1 cellular context compared by ENCODE assay signal in the genomic region with DNA sequence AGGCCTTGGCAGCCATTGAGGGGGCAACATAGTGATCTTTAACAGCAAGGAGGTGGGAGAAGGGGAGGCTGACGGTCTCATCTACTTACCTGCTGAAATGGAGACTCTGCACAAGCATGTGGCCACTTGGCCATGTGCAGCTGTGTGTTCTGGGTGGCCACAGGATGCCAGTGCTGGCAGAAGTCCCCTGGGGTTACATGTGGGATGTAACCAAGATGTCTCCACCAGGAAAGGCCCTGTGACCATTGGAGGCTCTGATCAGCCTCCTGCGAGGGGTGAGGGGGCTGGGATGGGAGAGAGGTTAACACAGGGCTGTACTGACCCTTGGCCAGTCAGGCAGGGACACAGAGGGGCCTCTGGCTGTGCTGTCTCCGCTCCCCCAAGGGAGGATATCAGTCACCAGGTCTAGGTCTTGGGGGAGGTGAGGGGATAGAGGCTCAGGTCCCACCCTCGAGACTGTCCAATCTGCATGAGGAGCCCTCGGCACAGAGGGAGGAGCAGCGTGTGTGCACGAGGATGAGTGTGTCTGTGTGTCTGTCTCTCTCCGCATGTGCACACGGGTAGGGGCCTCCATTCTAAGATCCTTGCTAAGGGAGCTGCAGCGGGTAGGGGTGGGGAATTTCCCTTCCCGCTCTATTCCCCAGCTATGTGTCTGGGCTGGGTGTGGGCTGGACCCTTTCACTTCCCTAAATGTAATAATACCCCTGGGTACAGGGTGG.
TF ChIP-seq lines count a peak whose summit lies in the region.

No MANE protein-coding gene starts in this region.

TF ChIP-seq in SK-N-SH, 30 proteins besides CTCF, POLR2A, EP300 and RAD21 (continued from another document):
- TF ChIP-seq TAF1 (IDR thresholded peaks at IDR 0.05; ENCODE audit: borderline replicate concordance, low read depth, low read length) (no peak), JUND (IDR thresholded peaks at IDR 0.05) (no peak), MEF2A (IDR thresholded peaks at IDR 0.05; ENCODE audit: borderline replicate concordance, low read depth) (no peak), EZH2phosphoT487 (IDR thresholded peaks at IDR 0.05; ENCODE audit: borderline replicate concordance, low read depth) (no peak), FOSL2 (IDR thresholded peaks at IDR 0.05; ENCODE audit: borderline replicate concordance, low read depth) (no peak), FOXM1 (IDR thresholded peaks at IDR 0.05; ENCODE audit: low read depth) (no peak), FOXJ3 (CRISPR knock-in tag; IDR thresholded peaks at IDR 0.05) (no peak), RFX5 (IDR thresholded peaks at IDR 0.05; ENCODE audit: low read length) (no peak), NRF1 (IDR thresholded peaks at IDR 0.05; ENCODE audit: low read depth, low read length) (no peak), SIN3A (IDR thresholded peaks at IDR 0.05; ENCODE audit: borderline replicate concordance, low read depth, low read length) (no peak), GABPA (IDR thresholded peaks at IDR 0.05; ENCODE audit: low read depth) (no peak), RXRA (IDR thresholded peaks at IDR 0.05; ENCODE audit: borderline replicate concordance, low read depth) (no peak), YY1 (IDR thresholded peaks at IDR 0.05; ENCODE audit: low read depth) (no peak)
- TF ChIP-seq, protein P1, sequence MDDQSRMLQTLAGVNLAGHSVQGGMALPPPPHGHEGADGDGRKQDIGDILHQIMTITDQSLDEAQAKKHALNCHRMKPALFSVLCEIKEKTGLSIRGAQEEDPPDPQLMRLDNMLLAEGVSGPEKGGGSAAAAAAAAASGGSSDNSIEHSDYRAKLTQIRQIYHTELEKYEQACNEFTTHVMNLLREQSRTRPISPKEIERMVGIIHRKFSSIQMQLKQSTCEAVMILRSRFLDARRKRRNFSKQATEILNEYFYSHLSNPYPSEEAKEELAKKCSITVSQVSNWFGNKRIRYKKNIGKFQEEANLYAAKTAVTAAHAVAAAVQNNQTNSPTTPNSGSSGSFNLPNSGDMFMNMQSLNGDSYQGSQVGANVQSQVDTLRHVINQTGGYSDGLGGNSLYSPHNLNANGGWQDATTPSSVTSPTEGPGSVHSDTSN (IDR thresholded peaks at IDR 0.05), result no peak
- TF ChIP-seq, protein P2, sequence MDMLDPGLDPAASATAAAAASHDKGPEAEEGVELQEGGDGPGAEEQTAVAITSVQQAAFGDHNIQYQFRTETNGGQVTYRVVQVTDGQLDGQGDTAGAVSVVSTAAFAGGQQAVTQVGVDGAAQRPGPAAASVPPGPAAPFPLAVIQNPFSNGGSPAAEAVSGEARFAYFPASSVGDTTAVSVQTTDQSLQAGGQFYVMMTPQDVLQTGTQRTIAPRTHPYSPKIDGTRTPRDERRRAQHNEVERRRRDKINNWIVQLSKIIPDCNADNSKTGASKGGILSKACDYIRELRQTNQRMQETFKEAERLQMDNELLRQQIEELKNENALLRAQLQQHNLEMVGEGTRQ (IDR thresholded peaks at IDR 0.05; ENCODE audit: borderline replicate concordance, low read depth, low read length), result no peak
- TF ChIP-seq, protein P3, sequence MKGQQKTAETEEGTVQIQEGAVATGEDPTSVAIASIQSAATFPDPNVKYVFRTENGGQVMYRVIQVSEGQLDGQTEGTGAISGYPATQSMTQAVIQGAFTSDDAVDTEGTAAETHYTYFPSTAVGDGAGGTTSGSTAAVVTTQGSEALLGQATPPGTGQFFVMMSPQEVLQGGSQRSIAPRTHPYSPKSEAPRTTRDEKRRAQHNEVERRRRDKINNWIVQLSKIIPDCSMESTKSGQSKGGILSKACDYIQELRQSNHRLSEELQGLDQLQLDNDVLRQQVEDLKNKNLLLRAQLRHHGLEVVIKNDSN (IDR thresholded peaks at IDR 0.05; ENCODE audit: borderline replicate concordance, low read depth), result no peak
TF ChIP-seq in SK-N-SH: peak in this region for 0.
